Comparison of ENCODE assay signal across 16 cellular contexts in the genomic region with DNA sequence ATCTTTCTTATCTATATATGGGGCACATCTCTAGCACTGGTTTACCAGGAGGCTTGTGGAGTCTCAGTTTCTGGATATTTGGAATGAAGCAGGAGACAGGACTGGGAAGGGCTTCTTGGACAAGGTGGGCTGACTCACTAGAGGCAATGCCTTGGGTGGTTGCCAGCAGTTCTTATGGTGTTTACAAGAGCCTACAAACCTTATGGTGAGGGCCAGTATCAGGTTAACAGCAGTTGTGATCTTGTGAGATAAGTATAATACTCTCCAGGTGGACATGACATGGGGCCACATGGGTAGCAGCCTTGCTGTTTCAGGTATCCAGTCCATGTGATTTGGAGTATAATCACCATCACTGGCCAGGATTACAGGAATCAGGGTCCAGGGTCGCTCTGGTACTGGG. TPM values are rescaled to one million over a fixed set of nuclear protein-coding genes. Genes with fewer than 3 reads are reported as not detected.
DNase-seq lines count a peak whose midpoint lies in the region; ATAC-seq lines count a peak whose summit lies in the region.
"Had no signal": no experiment of that assay in that cellular context is flagged by ENCODE, and none has a peak within 500 bp of the region (broad histone marks: within the 10 kb centered on the region; RNA-seq: fewer than 3 reads in every experiment).

No MANE protein-coding gene starts in this region.

- ATAC-seq in HG03469 (IDR thresholded peaks at IDR 0.05; ENCODE audit: unreplicated experiment) (no peak), HG03025 (IDR thresholded peaks at IDR 0.05; ENCODE audit: low FRiP score, unreplicated experiment) (no peak)
- ATAC-seq: HCT116 had no signal

- peak; percentile 58 for DNase-seq in Daoy (ENCODE audit: low read depth)
- DNase-seq in NCI-H1105 treated with DMSO at 0.1 percent for 48 hours (lab: John Stamatoyannopoulos, UW): peak; percentile 50
- peak; percentile 29 for DNase-seq in SK-N-DZ (ENCODE audit: low spot score)
- peak; percentile 90 for DNase-seq in iris pigment epithelial cell (ENCODE audit: low read depth)
- DNase-seq in NCI-H1417 treated with DMSO at 0.1 percent for 48 hours (lab: John Stamatoyannopoulos, UW): no peak
- DNase-seq in NCI-H1436 treated with DMSO at 0.1 percent for 48 hours (lab: John Stamatoyannopoulos, UW): no peak
- DNase-seq: activated CD4-positive, CD25-positive, alpha-beta regulatory T cell; activated T-cell treated with anti-CD3 and anti-CD28 coated beads, Interleukin-2, amount 50 U/mL, for 1 hour; adrenal gland; AML-193; NK-92 treated with Interleukin-12 subunit alpha and Interleukin-12 subunit beta, amount 100 ng/mL, for 24 hours had no signal

RNA-seq across cellular contexts. Expression of gene FUT4, which starts 10.2 kb away (rescaled TPM):
- total RNA-seq in Daoy (2014; rRNA removed; shearing (Covaris generic)): 2.5 TPM in 2 replicates
- 1.3 TPM in 2 replicates for polyA plus RNA-seq in SK-N-DZ (2014; cell fraction: cytosol; rRNA removed)
- polyA plus RNA-seq in SK-N-DZ (2014; cell fraction: nucleus; rRNA removed): 0.76 and 1.5 TPM in 2 replicates

RNA-seq across cellular contexts. Expression of gene PIWIL4, which starts 13.2 kb away (rescaled TPM):
- total RNA-seq in Daoy (2014; rRNA removed; shearing (Covaris generic)): 0.74 and 1.2 TPM in 2 replicates
- 0.14 and 0.41 TPM in 2 replicates for polyA plus RNA-seq in SK-N-DZ (2014; cell fraction: cytosol; rRNA removed)
- polyA plus RNA-seq in SK-N-DZ (2014; cell fraction: nucleus; rRNA removed): 0.07 and 0.35 TPM in 2 replicates

RNA-seq across cellular contexts. Expression of gene C11orf97, which starts 41.7 kb away (rescaled TPM):
- not detected in 2 replicates for total RNA-seq in Daoy (2014; rRNA removed; shearing (Covaris generic))
- not detected in 2 replicates for polyA plus RNA-seq in SK-N-DZ (2014; cell fraction: cytosol; rRNA removed)
- not detected in 2 replicates for polyA plus RNA-seq in SK-N-DZ (2014; cell fraction: nucleus; rRNA removed)
- total RNA-seq: adrenal gland, dermis microvascular lymphatic vessel endothelial cell, right atrium auricular region had no signal
- polyA plus RNA-seq: adrenal gland had no signal

Comparison
In these comparisons a context has a peak if more than half of its experiments do, and no peak if none do; other contexts are left out.
1. DNase-seq: peak in Daoy (single experiment), NCI-H1105 treated with DMSO at 0.1 percent for 48 hours (single experiment), SK-N-DZ (single experiment) and iris pigment epithelial cell (single experiment); none in NCI-H1417 treated with DMSO at 0.1 percent for 48 hours (single experiment) and NCI-H1436 treated with DMSO at 0.1 percent for 48 hours (single experiment).